In the genomic region with DNA sequence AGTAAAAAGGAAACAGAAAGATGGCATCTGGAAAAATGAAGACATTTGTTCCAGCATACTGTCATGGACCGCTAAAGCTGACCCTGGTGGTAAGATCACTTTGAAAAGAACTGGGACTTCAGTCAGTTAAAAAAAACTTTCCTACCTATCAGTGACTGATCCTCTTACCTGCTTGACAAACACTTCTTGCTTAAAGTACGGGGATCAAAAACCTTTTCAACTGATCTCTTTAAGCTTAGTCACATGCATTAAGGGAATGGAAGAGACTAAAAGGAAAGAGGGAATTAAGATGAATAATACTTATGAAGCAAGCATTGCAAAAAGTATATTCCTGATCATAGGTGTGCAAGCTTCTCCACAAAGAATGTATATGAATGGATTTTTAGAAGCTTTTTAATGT, we compare ENCODE assay signal across 25 cellular contexts.
"Had no signal": no experiment of that assay in that cellular context is flagged by ENCODE, and none has a peak within 500 bp of the region (broad histone marks: within the 10 kb centered on the region; RNA-seq: fewer than 3 reads in every experiment).

No MANE protein-coding gene starts in this region.

- DNase-seq: stimulated activated CD4-positive, alpha-beta T cell treated with anti-CD3 and anti-CD28 coated beads, Interleukin-2, amount 100 ng/mL, for 48 hours; stimulated activated CD4-positive, alpha-beta T cell treated with anti-CD3 and anti-CD28 coated beads, Interleukin-4, amount 100 ng/mL, for 1 hour; stimulated activated CD4-positive, alpha-beta T cell treated with anti-CD3 and anti-CD28 coated beads, Interleukin-4, amount 100 ng/mL, for 24 hours; stimulated activated CD4-positive, alpha-beta T cell treated with anti-CD3 and anti-CD28 coated beads, Interleukin-4, amount 100 ng/mL, for 4 hours; stimulated activated CD8-positive, alpha-beta memory T cell treated with anti-CD3 and anti-CD28 coated beads, Interleukin-4, amount 100 ng/mL, for 48 hours; stimulated activated naive B cell treated with anti-CD40 and anti-IgM and Interleukin-4, amounts not matched to agents 10 μg/mL and 1 μg/mL and 100 μg/mL, for 72 hours; stimulated activated naive CD4-positive, alpha-beta T cell; stimulated activated naive CD4-positive, alpha-beta T cell treated with Interleukin-2 at 50 U/mL for 16 hours; stimulated activated naive CD8-positive, alpha-beta T cell treated with anti-CD3 and anti-CD28 coated beads, Interleukin-15, amount 100 ng/mL, for 72 hours; stimulated activated naive CD8-positive, alpha-beta T cell treated with anti-CD3 and anti-CD28 coated beads, Interleukin-15, Interleukin-2, amounts not matched to agents 100 U/mL and 50 U/mL, for 24 hours; stomach; testis; tibial artery; transverse colon; trophoblast cell; upper lobe of left lung; upper lobe of right lung; uterus had no signal

- H3K27ac ChIP-seq: stomach, suprapubic skin, testis, thoracic aorta, thyroid gland, tibial artery, tibial nerve, transverse colon, upper lobe of left lung, upper lobe of right lung, uterus, vagina had no signal

- H3K36me3 ChIP-seq: stomach, suprapubic skin, thoracic aorta, thyroid gland, tibial artery, transverse colon, upper lobe of left lung, upper lobe of right lung, uterus, vagina had no signal

- H3K4me1 ChIP-seq: suprapubic skin, testis, thyroid gland, tibial artery, transverse colon, upper lobe of left lung, uterus, vagina had no signal

- H3K9me3 ChIP-seq: suprapubic skin, testis, thoracic aorta, thyroid gland, transverse colon, upper lobe of right lung, vagina had no signal

- H3K4me3 ChIP-seq: stomach, suprapubic skin, testis, thoracic aorta, thyroid gland, tibial artery, tibial nerve, transverse colon, upper lobe of left lung, upper lobe of right lung, uterus, vagina had no signal

- H3K27me3 ChIP-seq: stomach, suprapubic skin, testis, thyroid gland, tibial artery, tibial nerve, transverse colon, upper lobe of left lung, upper lobe of right lung, uterus, vagina had no signal

- ATAC-seq: stimulated activated effector memory CD8-positive, alpha-beta T cell treated with anti-CD3 and anti-CD28 coated beads, Interleukin-12 subunit alpha, Interleukin-12 subunit beta, amount 100 ng/mL, for 72 hours; stimulated activated memory B cell treated with anti-CD40 and anti-IgM and Interleukin-4, amounts not matched to agents 10 μg/mL and 1 μg/mL and 100 μg/mL, for 72 hours; stimulated activated naive B cell treated with anti-CD40 and anti-IgM and Interleukin-4, amounts not matched to agents 10 μg/mL and 1 μg/mL and 100 μg/mL, for 72 hours; stimulated activated naive CD8-positive, alpha-beta T cell treated with anti-CD3 and anti-CD28 coated beads, Interleukin-15, Interleukin-2, amounts not matched to agents 100 U/mL and 50 U/mL, for 24 hours; upper lobe of right lung had no signal
